Comparison of ENCODE assay signal across 9 cellular contexts in the genomic region with DNA sequence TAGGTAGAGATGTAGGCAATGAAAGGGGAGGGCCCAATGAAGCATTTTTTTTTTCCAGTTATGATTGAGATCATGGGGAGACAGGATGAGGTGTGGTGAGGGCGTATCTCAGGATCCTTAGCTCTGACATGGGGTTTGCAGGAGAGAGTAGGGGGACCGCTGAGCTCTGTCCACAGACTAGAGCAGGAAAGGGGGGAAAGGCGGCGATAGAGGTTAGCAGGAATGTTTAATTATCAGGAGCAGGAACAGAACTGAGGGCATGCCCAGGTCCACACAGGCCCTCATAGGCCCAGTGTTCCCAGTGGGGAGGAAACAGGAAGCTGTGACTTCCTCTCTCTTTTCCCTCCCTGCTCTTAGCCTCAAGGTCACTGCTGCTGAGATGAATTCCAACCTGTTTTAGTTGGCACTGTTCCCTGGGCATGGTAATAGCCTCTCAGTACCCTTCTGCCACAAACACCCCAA. TPM values are rescaled to one million over a fixed set of nuclear protein-coding genes. Genes with fewer than 3 reads are reported as not detected.
DNase-seq lines count a peak whose midpoint lies in the region; ATAC-seq and TF ChIP-seq lines count a peak whose summit lies in the region.
"Had no signal": no experiment of that assay in that cellular context is flagged by ENCODE, and none has a peak within 500 bp of the region (broad histone marks: within the 10 kb centered on the region; RNA-seq: fewer than 3 reads in every experiment).

No MANE protein-coding gene starts in this region.

- TF ChIP-seq CTCF in breast epithelium (IDR thresholded peaks at IDR 0.05) (no peak), lung (IDR thresholded peaks at IDR 0.05; ENCODE audit: control extremely low read depth, extremely low read depth) (no peak)

- TF ChIP-seq POLR2A in breast epithelium (IDR thresholded peaks at IDR 0.05), result no peak

- H3K9me3 ChIP-seq in breast epithelium (no peaks in the 10 kb centered on the region), lung (ENCODE audit: control insufficient read depth in 2 of 2, insufficient read depth in 1 of 2, low read length in 1 of 2) (no peaks in the 10 kb centered on the region)

- DNase-seq in GF-D8 (lab: John Stamatoyannopoulos, UW) (peak; percentile 61), NCI-H69 (lab: John Stamatoyannopoulos, UW) (peak; percentile 84), breast epithelium (ENCODE audit: low spot score in 2 of 2) (no peak), lung (ENCODE audit: low spot score) (peak; percentile 75), NCI-H128 (lab: John Stamatoyannopoulos, UW; ENCODE audit: unreplicated experiment) (no peak), 8988T (no peak), NCI-H1105 (lab: John Stamatoyannopoulos, UW) (no peak)

- H3K27me3 ChIP-seq in breast epithelium, result no peaks in the 10 kb centered on the region
- H3K27me3 ChIP-seq in lung (ENCODE audit: control insufficient read depth, insufficient read depth), result no peaks in the 10 kb centered on the region

- intact Hi-C loops in breast epithelium (cut with DNase I; ENCODE audit: low total_unique reads), result loop anchor here (5.0 kb wide), 1 partner anchor 47 kb away; no protein-coding TSS in a partner anchor

- ATAC-seq in lung (ENCODE audit: insufficient read depth, low FRiP score) (no peak), HG03565 (IDR thresholded peaks at IDR 0.05; ENCODE audit: unreplicated experiment) (no peak)

- WGBS in lung, 2 donors, result 20 to 25% methylated on average over 4 of the region's 4 CpGs

- H3K36me3 ChIP-seq in breast epithelium, result no peaks in the 10 kb centered on the region
- H3K36me3 ChIP-seq in lung (ENCODE audit: control insufficient read depth in 2 of 2, insufficient read depth in 2 of 2, low read length in 2 of 2), result no peaks in the 10 kb centered on the region

- H3K4me1 ChIP-seq in breast epithelium (peaks cover 0 to 27% of the 10 kb centered on the region in 2 donors), lung (ENCODE audit: control insufficient read depth in 2 of 2, insufficient read depth in 2 of 2, low read length in 2 of 2) (peaks cover 0 to 22% of the 10 kb centered on the region in 2 donors)

- H3K27ac ChIP-seq in breast epithelium (peak overlapping the region; percentile 75 to 86), lung (ENCODE audit: low read depth in 1 of 2, low read length in 1 of 2) (peak overlapping the region; percentile 62 to 80)

- H3K4me3 ChIP-seq in breast epithelium (no peak overlapping the region), lung (no peak overlapping the region)

RNA-seq across cellular contexts. Expression of gene RXFP4, which starts 0.9 kb away (rescaled TPM):
- not detected for total RNA-seq in breast epithelium
- total RNA-seq in lung, result not detected
- under 1 TPM; 0.05 to 0.20 TPM for polyA plus RNA-seq in lung
- total RNA-seq: T-helper 1 cell treated with Interleukin-12 subunit alpha and Interleukin-12 subunit beta and Interleukin-4 antibody, amounts not matched to agents 30 ng/mL and 1 ng/mL, for 36 hours had no signal

RNA-seq across cellular contexts. Expression of gene KHDC4, which starts 6.3 kb away (rescaled TPM):
- total RNA-seq in breast epithelium (10 to 100 TPM; 52.0 to 81.5 (median 64.2) TPM), lung (10 to 100 TPM; 35.0 to 63.1 TPM)
- polyA plus RNA-seq in lung, result 10 to 100 TPM; 15.4 to 34.2 TPM

RNA-seq across cellular contexts. Expression of gene RIT1, which starts 29.4 kb away (rescaled TPM):
- total RNA-seq in breast epithelium (10 to 100 TPM; 29.2 to 32.6 (median 29.4) TPM), lung (10 to 100 TPM; 43.6 to 58.2 TPM)
- polyA plus RNA-seq in lung, result 10 to 100 TPM; 15.8 to 41.4 TPM

RNA-seq across cellular contexts. Expression of gene ARHGEF2, which starts 37.8 kb away (rescaled TPM):
- total RNA-seq in breast epithelium (10 to 100 TPM; 81.8 to 93.7 (median 90.4) TPM), lung (100 to 1,000 TPM; 148 to 289 TPM)
- polyA plus RNA-seq in lung, result 10 to 100 TPM; 72.0 to 91.4 TPM

Comparison
In these comparisons a context has a peak if more than half of its experiments do, and no peak if none do; other contexts are left out.
1. DNase-seq: peak in GF-D8 (single experiment), NCI-H69 (single experiment) and lung (single experiment); none in breast epithelium (0 of 2), NCI-H128 (single experiment), 8988T (single experiment) and NCI-H1105 (single experiment).